In genomic region chr9:3912817-3913216, GRCh38 we compare ENCODE assay signal across 17 cellular contexts.
A peak's percentile ranks its signal among the peaks of the same experiment; 100 is the strongest.
DNase-seq lines count a peak whose midpoint lies in the region; TF ChIP-seq lines count a peak whose summit lies in the region.
"Had no signal": no experiment of that assay in that cellular context is flagged by ENCODE, and none has a peak within 500 bp of the region (broad histone marks: within the 10 kb centered on the region; RNA-seq: fewer than 3 reads in every experiment).

No MANE protein-coding gene starts in this region.

- no peaks in the 10 kb centered on the region for H3K27me3 Mint-ChIP-seq in type B pancreatic cell

- H3K4me3 Mint-ChIP-seq in type B pancreatic cell = peak overlapping the region; percentile 19
- H3K4me3 Mint-ChIP-seq: CD8-positive, alpha-beta T cell; H9 had no signal

- peaks cover 24% of the 10 kb centered on the region for H3K4me1 Mint-ChIP-seq in type B pancreatic cell (ENCODE audit: unreplicated experiment)

- H3K27ac Mint-ChIP-seq in type B pancreatic cell = no peak overlapping the region
- H3K27ac Mint-ChIP-seq: CD8-positive, alpha-beta T cell; H9 had no signal

- H3K9me3 Mint-ChIP-seq in type B pancreatic cell = peaks cover 5% of the 10 kb centered on the region
- H3K9me3 Mint-ChIP-seq: CD8-positive, alpha-beta T cell; H9 had no signal

- DNase-seq in DMS79 treated with DMSO at 0.1 percent for 48 hours (lab: John Stamatoyannopoulos, UW) (peak; percentile 9), DMS79 (lab: John Stamatoyannopoulos, UW) (no peak), amniotic epithelial cell (ENCODE audit: low read depth) (peak; percentile 82), kidney tubule cell (ENCODE audit: low spot score) (peak; percentile 77), type B pancreatic cell (ENCODE audit: extremely low spot score, unreplicated experiment) (no peak)
- no peak for DNase-seq in stimulated activated CD4-positive, alpha-beta T cell treated with anti-CD3 and anti-CD28 coated beads, Interleukin-15, amount 100 ng/mL, for 24 hours
- no peak for DNase-seq in activated CD4-positive, CD25-positive, alpha-beta regulatory T cell treated with anti-CD3 and anti-CD28 coated beads, Interleukin-2, amount 50 U/mL, for 72 hours
- DNase-seq in stimulated activated CD4-positive, alpha-beta T cell treated with anti-CD3 and anti-CD28 coated beads, Interleukin-4, amount 100 ng/mL, for 24 hours = no peak
- DNase-seq: activated CD4-positive, CD25-positive, alpha-beta regulatory T cell; CD8-positive, alpha-beta T cell; dorsolateral prefrontal cortex; GDM1; H9; hippocampal formation; left cardiac atrium; NCI-H82; stimulated activated CD4-positive, alpha-beta T cell treated with anti-CD3 and anti-CD28 coated beads, Interleukin-2, amount 100 ng/mL, for 24 hours had no signal

- peaks cover 5% of the 10 kb centered on the region for H3K36me3 Mint-ChIP-seq in type B pancreatic cell
- H3K36me3 Mint-ChIP-seq: CD8-positive, alpha-beta T cell had no signal

- TF ChIP-seq CTCF in type B pancreatic cell (conservative IDR thresholded peaks at IDR 0.05) = no peak

Comparison
In these comparisons a context has a peak if more than half of its experiments do, and no peak if none do; other contexts are left out.
1. DNase-seq: peak in DMS79 treated with DMSO at 0.1 percent for 48 hours (single experiment), amniotic epithelial cell (single experiment) and kidney tubule cell (single experiment); none in DMS79 (single experiment), type B pancreatic cell (single experiment), stimulated activated CD4-positive, alpha-beta T cell treated with anti-CD3 and anti-CD28 coated beads, Interleukin-15, amount 100 ng/mL, for 24 hours (single experiment), activated CD4-positive, CD25-positive, alpha-beta regulatory T cell treated with anti-CD3 and anti-CD28 coated beads, Interleukin-2, amount 50 U/mL, for 72 hours (single experiment) and stimulated activated CD4-positive, alpha-beta T cell treated with anti-CD3 and anti-CD28 coated beads, Interleukin-4, amount 100 ng/mL, for 24 hours (single experiment).